ENCODE assay signal across 8 cellular contexts in the genomic region with DNA sequence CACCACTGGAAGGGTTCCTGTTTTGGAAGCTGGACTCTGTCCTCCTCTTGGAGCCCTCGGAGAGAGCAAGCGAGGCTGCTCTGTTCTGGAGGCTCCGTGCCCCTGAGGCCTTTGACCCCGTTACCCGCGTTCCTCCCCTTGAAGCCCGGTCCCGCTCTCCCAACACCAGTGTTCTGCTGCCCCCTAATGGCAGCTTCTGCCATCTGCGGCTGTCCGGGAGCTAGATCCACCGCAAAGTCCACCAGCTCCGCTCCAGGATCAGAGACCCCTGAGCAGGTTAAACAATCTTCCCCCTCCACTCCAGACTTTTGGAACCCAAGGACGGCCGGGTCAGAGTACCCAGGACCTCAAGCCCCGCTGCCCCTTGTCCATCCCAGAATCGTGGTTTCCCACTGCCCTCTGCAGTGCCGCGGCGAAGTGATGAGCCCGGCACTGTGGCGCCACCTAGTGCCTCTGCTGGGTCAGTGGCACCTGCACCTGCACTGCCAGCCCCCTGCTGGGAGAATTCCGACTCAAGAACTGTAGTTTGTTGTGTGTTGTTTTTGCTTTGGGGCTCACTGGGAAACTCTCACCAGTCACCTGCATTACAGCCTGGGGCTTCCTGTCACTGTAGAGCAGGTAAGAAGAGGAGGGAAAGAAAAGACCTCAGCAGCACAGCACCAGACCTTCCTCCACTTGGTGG.
DNase-seq lines count a peak whose midpoint lies in the region; ATAC-seq and TF ChIP-seq lines count a peak whose summit lies in the region.

No MANE protein-coding gene starts in this region.

- ATAC-seq in natural killer cell: peak; percentile 93 to 95 (median 95)
- ATAC-seq in stimulated activated memory B cell treated with anti-CD40 and anti-IgM and Interleukin-4, amounts not matched to agents 10 μg/mL and 1 μg/mL and 100 μg/mL, for 72 hours: peak; percentile 96

- TF ChIP-seq CTCF in Peyer's patch (IDR thresholded peaks at IDR 0.05) (peak; percentile 85 to 99 (median 92)), natural killer cell (IDR thresholded peaks at IDR 0.05) (peak; percentile 100)

- intact Hi-C loops in activated T-helper 1 cell treated with anti-CD3 and anti-CD28 coated beads, Interleukin-12 subunit alpha, Interleukin-12 subunit beta, Interleukin-2, Interleukin-4 antibody, amounts not matched to agents 30 ng/mL and 10 ng/mL and 1 ng/mL, durations not matched to agents 14 hours and 24 hours and 36 hours (cut with micrococcal nuclease): loop anchor here (1.0 kb wide), 7 partner anchors 16 to 645 kb away; no protein-coding TSS in a partner anchor
- intact Hi-C loops in natural killer cell (cut with micrococcal nuclease): loop anchor here (1.0 to 2.0 kb wide), 2 partner anchors 241 to 360 kb away; no protein-coding TSS in a partner anchor

- no peaks in the 10 kb centered on the region for H3K9me3 ChIP-seq in Peyer's patch

- H3K36me3 ChIP-seq in Peyer's patch: no peaks in the 10 kb centered on the region

- peaks cover 5% of the 10 kb centered on the region for H3K4me1 Mint-ChIP-seq in activated T-helper 1 cell treated with anti-CD3 and anti-CD28 coated beads, Interleukin-12 subunit alpha, Interleukin-12 subunit beta, Interleukin-2, Interleukin-4 antibody, amounts not matched to agents 30 ng/mL and 10 ng/mL and 1 ng/mL, durations not matched to agents 14 hours and 24 hours and 36 hours (ENCODE audit: low read depth)
- peaks cover 6 to 7% of the 10 kb centered on the region in 2 donors for H3K4me1 Mint-ChIP-seq in natural killer cell
- peaks cover 20% of the 10 kb centered on the region for H3K4me1 Mint-ChIP-seq in stimulated activated memory B cell treated with anti-CD40 and anti-IgM and Interleukin-4, amounts not matched to agents 10 μg/mL and 1 μg/mL and 100 μg/mL, for 72 hours

- H3K27ac Mint-ChIP-seq in activated T-helper 1 cell treated with anti-CD3 and anti-CD28 coated beads, Interleukin-12 subunit alpha, Interleukin-12 subunit beta, Interleukin-2, Interleukin-4 antibody, amounts not matched to agents 30 ng/mL and 10 ng/mL and 1 ng/mL, durations not matched to agents 14 hours and 24 hours and 36 hours: peak overlapping the region; percentile 71
- H3K27ac Mint-ChIP-seq in natural killer cell: peak overlapping the region in 1 of 2 donors; percentile 32
- no peak overlapping the region for H3K27ac Mint-ChIP-seq in stimulated activated memory B cell treated with anti-CD40 and anti-IgM and Interleukin-4, amounts not matched to agents 10 μg/mL and 1 μg/mL and 100 μg/mL, for 72 hours

- peak overlapping the region in 1 of 4 donors; percentile 52 for H3K27ac ChIP-seq in Peyer's patch

- H3K27me3 ChIP-seq in Peyer's patch: no peaks in the 10 kb centered on the region

- TF ChIP-seq POLR2A in Peyer's patch (IDR thresholded peaks at IDR 0.05): no peak

- peak overlapping the region; percentile 38 to 55 (median 47) for H3K4me3 ChIP-seq in Peyer's patch

- peak overlapping the region; percentile 82 for H3K4me3 Mint-ChIP-seq in activated T-helper 1 cell treated with anti-CD3 and anti-CD28 coated beads, Interleukin-12 subunit alpha, Interleukin-12 subunit beta, Interleukin-2, Interleukin-4 antibody, amounts not matched to agents 30 ng/mL and 10 ng/mL and 1 ng/mL, durations not matched to agents 14 hours and 24 hours and 36 hours
- H3K4me3 Mint-ChIP-seq in natural killer cell: peak overlapping the region; percentile 88
- H3K4me3 Mint-ChIP-seq in stimulated activated memory B cell treated with anti-CD40 and anti-IgM and Interleukin-4, amounts not matched to agents 10 μg/mL and 1 μg/mL and 100 μg/mL, for 72 hours: peak overlapping the region; percentile 77

- no peaks in the 10 kb centered on the region for H3K9me3 Mint-ChIP-seq in activated T-helper 1 cell treated with anti-CD3 and anti-CD28 coated beads, Interleukin-12 subunit alpha, Interleukin-12 subunit beta, Interleukin-2, Interleukin-4 antibody, amounts not matched to agents 30 ng/mL and 10 ng/mL and 1 ng/mL, durations not matched to agents 14 hours and 24 hours and 36 hours
- no peaks in the 10 kb centered on the region for H3K9me3 Mint-ChIP-seq in natural killer cell
- H3K9me3 Mint-ChIP-seq in stimulated activated memory B cell treated with anti-CD40 and anti-IgM and Interleukin-4, amounts not matched to agents 10 μg/mL and 1 μg/mL and 100 μg/mL, for 72 hours: no peaks in the 10 kb centered on the region

- H3K27me3 Mint-ChIP-seq in activated T-helper 1 cell treated with anti-CD3 and anti-CD28 coated beads, Interleukin-12 subunit alpha, Interleukin-12 subunit beta, Interleukin-2, Interleukin-4 antibody, amounts not matched to agents 30 ng/mL and 10 ng/mL and 1 ng/mL, durations not matched to agents 14 hours and 24 hours and 36 hours (ENCODE audit: insufficient read depth): peaks cover 12% of the 10 kb centered on the region
- H3K27me3 Mint-ChIP-seq in natural killer cell (ENCODE audit: low read depth in 2 of 2): peaks cover 0 to 4% of the 10 kb centered on the region in 2 donors
- peaks cover 7% of the 10 kb centered on the region for H3K27me3 Mint-ChIP-seq in stimulated activated memory B cell treated with anti-CD40 and anti-IgM and Interleukin-4, amounts not matched to agents 10 μg/mL and 1 μg/mL and 100 μg/mL, for 72 hours

- H3K36me3 Mint-ChIP-seq in activated T-helper 1 cell treated with anti-CD3 and anti-CD28 coated beads, Interleukin-12 subunit alpha, Interleukin-12 subunit beta, Interleukin-2, Interleukin-4 antibody, amounts not matched to agents 30 ng/mL and 10 ng/mL and 1 ng/mL, durations not matched to agents 14 hours and 24 hours and 36 hours (ENCODE audit: low read depth): no peaks in the 10 kb centered on the region
- no peaks in the 10 kb centered on the region for H3K36me3 Mint-ChIP-seq in natural killer cell
- no peaks in the 10 kb centered on the region for H3K36me3 Mint-ChIP-seq in stimulated activated memory B cell treated with anti-CD40 and anti-IgM and Interleukin-4, amounts not matched to agents 10 μg/mL and 1 μg/mL and 100 μg/mL, for 72 hours

- no peaks in the 10 kb centered on the region for H3K4me1 ChIP-seq in Peyer's patch

- DNase-seq in DMS53 (lab: John Stamatoyannopoulos, UW) (peak; percentile 94), GOT3 (lab: John Stamatoyannopoulos, UW) (peak; percentile 63), Kasumi-1 (lab: John Stamatoyannopoulos, UW) (peak; percentile 69 to 80), Peyer's patch (peak; percentile 86 to 92 (median 87)), fibroblast of peridontal ligament (ENCODE audit: extremely low read depth) (peak; percentile 76), natural killer cell (peak; percentile 73)
- peak; percentile 75 for DNase-seq in activated T-helper 1 cell treated with anti-CD3 and anti-CD28 coated beads, Interleukin-12 subunit alpha, Interleukin-12 subunit beta, Interleukin-2, Interleukin-4 antibody, amounts not matched to agents 30 ng/mL and 10 ng/mL and 1 ng/mL, durations not matched to agents 14 hours and 24 hours and 36 hours (ENCODE audit: low spot score)
